Comparison of ENCODE assay signal across 18 cellular contexts in the genomic region with DNA sequence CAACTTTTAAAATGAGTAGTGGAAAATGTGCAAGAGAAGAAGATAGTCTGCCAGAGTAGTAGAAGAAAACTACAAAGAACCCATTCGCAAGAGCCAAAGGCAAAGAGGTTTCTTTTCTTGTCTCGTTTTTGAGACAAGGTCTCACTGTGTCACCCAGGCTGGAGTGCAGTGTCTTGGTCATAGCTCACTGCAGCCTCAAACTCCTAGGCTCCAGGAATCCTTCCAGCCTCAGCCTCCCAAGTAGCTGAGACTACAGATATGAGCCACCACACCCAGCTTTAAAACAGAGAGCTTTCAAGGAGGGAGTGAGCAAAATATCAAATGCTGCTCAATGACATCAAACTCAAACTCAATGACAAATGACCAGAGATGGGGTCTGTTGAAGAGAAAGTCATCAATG. TPM values are rescaled to one million over a fixed set of nuclear protein-coding genes. Genes with fewer than 3 reads are reported as not detected.
"Had no signal": no experiment of that assay in that cellular context is flagged by ENCODE, and none has a peak within 500 bp of the region (broad histone marks: within the 10 kb centered on the region; RNA-seq: fewer than 3 reads in every experiment).

No MANE protein-coding gene starts in this region.

- H3K9me3 ChIP-seq: gastrocnemius medialis, lower lobe of right lung, neutrophil, sigmoid colon, thoracic aorta, upper lobe of right lung had no signal

- H3K27ac ChIP-seq: cardiac muscle cell, gastrocnemius medialis, lower lobe of right lung, neutrophil, sigmoid colon, thoracic aorta, upper lobe of right lung had no signal

- H3K36me3 ChIP-seq: cardiac muscle cell, gastrocnemius medialis, lower lobe of right lung, neutrophil, sigmoid colon, thoracic aorta, upper lobe of right lung had no signal

- H3K4me3 ChIP-seq: cardiac muscle cell, gastrocnemius medialis, lower lobe of right lung, sigmoid colon, thoracic aorta, upper lobe of right lung had no signal

- H3K27me3 ChIP-seq: gastrocnemius medialis, neutrophil, sigmoid colon, upper lobe of right lung had no signal

- H3K9me3 Mint-ChIP-seq: dendritic cell treated with granulocyte-macrophage colony-stimulating factor and Interleukin-4, amounts not matched to agents 40 ng/mL and 50 ng/mL, for 4 days had no signal

- H3K27ac Mint-ChIP-seq: activated CD4-positive, alpha-beta T cell treated with anti-CD3 and anti-CD28 coated beads, Interleukin-2, amount 10 ng/mL, durations not matched to agents 7 days and 5 days; activated CD8-positive, alpha-beta memory T cell treated with anti-CD3 and anti-CD28 coated beads, Interleukin-2, amount 10 ng/mL, durations not matched to agents 7 days and 5 days; dendritic cell treated with granulocyte-macrophage colony-stimulating factor and Interleukin-4, amounts not matched to agents 40 ng/mL and 50 ng/mL, for 4 days; T-helper 2 cell treated with Interferon-gamma antibody and Interleukin-4, amounts not matched to agents 5 μg/mL and 100 μg/mL, for 36 hours had no signal

- DNase-seq: activated CD4-positive, alpha-beta T cell treated with anti-CD3 and anti-CD28 coated beads, Interleukin-2, amount 10 ng/mL, durations not matched to agents 7 days and 5 days; activated CD8-positive, alpha-beta memory T cell treated with anti-CD3 and anti-CD28 coated beads, Interleukin-2, amount 10 ng/mL, durations not matched to agents 7 days and 5 days; amygdala; effector CD8-positive, alpha-beta T cell; gastrocnemius medialis; head of caudate nucleus; lower lobe of right lung; naive thymus-derived CD8-positive, alpha-beta T cell; sigmoid colon; upper lobe of right lung had no signal

- ATAC-seq: activated CD8-positive, alpha-beta memory T cell treated with anti-CD3 and anti-CD28 coated beads, Interleukin-2, amount 10 ng/mL, durations not matched to agents 7 days and 5 days; esophagus mucosa; gastrocnemius medialis; lower lobe of right lung; naive thymus-derived CD8-positive, alpha-beta T cell; upper lobe of right lung had no signal

- H3K4me1 ChIP-seq: gastrocnemius medialis, lower lobe of right lung, sigmoid colon, upper lobe of right lung had no signal

- H3K36me3 Mint-ChIP-seq: naive thymus-derived CD8-positive, alpha-beta T cell had no signal

- H3K27me3 Mint-ChIP-seq: dendritic cell treated with granulocyte-macrophage colony-stimulating factor and Interleukin-4, amounts not matched to agents 40 ng/mL and 50 ng/mL, for 4 days; naive thymus-derived CD8-positive, alpha-beta T cell had no signal

- H3K4me3 Mint-ChIP-seq: activated CD4-positive, alpha-beta T cell treated with anti-CD3 and anti-CD28 coated beads, Interleukin-2, amount 10 ng/mL, durations not matched to agents 7 days and 5 days; activated CD8-positive, alpha-beta memory T cell treated with anti-CD3 and anti-CD28 coated beads, Interleukin-2, amount 10 ng/mL, durations not matched to agents 7 days and 5 days; dendritic cell treated with granulocyte-macrophage colony-stimulating factor and Interleukin-4, amounts not matched to agents 40 ng/mL and 50 ng/mL, for 4 days; naive thymus-derived CD8-positive, alpha-beta T cell; T-helper 2 cell treated with Interferon-gamma antibody and Interleukin-4, amounts not matched to agents 5 μg/mL and 100 μg/mL, for 36 hours had no signal

RNA-seq across cellular contexts. Expression of a gene that starts 9.5 kb away (rescaled TPM):
- total RNA-seq: cardiac muscle cell; chondrocyte; gastrocnemius medialis; mesenteric fat pad; naive thymus-derived CD8-positive, alpha-beta T cell; sigmoid colon; thoracic aorta had no signal

RNA-seq across cellular contexts. Expression of a gene that starts 40.9 kb away (rescaled TPM):
- total RNA-seq: activated CD4-positive, alpha-beta T cell treated with anti-CD3 and anti-CD28 coated beads, Interleukin-2, amount 10 ng/mL, durations not matched to agents 7 days and 5 days; activated CD8-positive, alpha-beta memory T cell treated with anti-CD3 and anti-CD28 coated beads, Interleukin-2, amount 10 ng/mL, durations not matched to agents 7 days and 5 days; cardiac muscle cell; chondrocyte; esophagus mucosa; gastrocnemius medialis; mesenteric fat pad; naive thymus-derived CD8-positive, alpha-beta T cell; sigmoid colon; thoracic aorta; upper lobe of right lung had no signal
